ENCODE assay signal across 8 cellular contexts in genomic region chr22:50252081-50253045, GRCh38. TPM values are rescaled to one million over a fixed set of nuclear protein-coding genes. Genes with fewer than 3 reads are reported as not detected.
DNase-seq lines count a peak whose midpoint lies in the region; ATAC-seq, FAIRE-seq and TF ChIP-seq lines count a peak whose summit lies in the region.

No MANE protein-coding gene starts in this region.

- peaks cover 7% of the 10 kb centered on the region for H3K4me1 Mint-ChIP-seq in activated T-helper 17 cell treated with anti-CD3 and anti-CD28 coated beads, Interleukin-2, amount 50 U/mL, for 72 hours
- peaks cover 10% of the 10 kb centered on the region for H3K4me1 Mint-ChIP-seq in osteocyte (ENCODE audit: unreplicated experiment)

- H3K4me1 ChIP-seq in A549 = peaks cover 12% of the 10 kb centered on the region; the same call in 2 of the 3 replicates
- peaks cover 25% of the 10 kb centered on the region for H3K4me1 ChIP-seq in Panc1 (ENCODE audit: control insufficient read depth, insufficient read depth, low read length)
- peaks cover 6 to 10% of the 10 kb centered on the region in 2 donors for H3K4me1 ChIP-seq in uterus

- in situ Hi-C loops in GM13976 (cut with MboI; ENCODE audit: low sequenced_read_pairs, unreplicated experiment) (no loop called here), Panc1 (cut with HindIII; ENCODE audit: low pct_unique_long_range_greater_than_20kb, low sequenced_read_pairs) (no loop called here)

- TF ChIP-seq EP300 in A549 (IDR thresholded peaks at IDR 0.05) = no peak

- no peak overlapping the region for H3K4me3 Mint-ChIP-seq in activated T-helper 17 cell treated with anti-CD3 and anti-CD28 coated beads, Interleukin-2, amount 50 U/mL, for 72 hours
- H3K4me3 Mint-ChIP-seq in osteocyte (ENCODE audit: unreplicated experiment) = peak overlapping the region; percentile 45

- CTCF ChIA-PET in A549 (lab: Yijun Ruan, JAX) = interaction anchor here (0.6 to 5.6 kb wide), 37 partner anchors 9 to 251 kb away, joined by 3 to 74 read pairs (median 4); partner anchors contain the start of genes DENND6B, MAPK12 and PLXNB2
- CTCF ChIA-PET in Panc1 (lab: Charles Lee) = interaction anchor here (0.7 to 1.3 kb wide), 3 partner anchors 21 to 90 kb away, joined by 3 to 5 read pairs (median 3); no protein-coding TSS in a partner anchor

- H3K9me3 ChIP-seq in A549 (no peaks in the 10 kb centered on the region), Panc1 (ENCODE audit: control insufficient read depth, insufficient read depth, low read depth, low read length) (no peaks in the 10 kb centered on the region), uterus (no peaks in the 10 kb centered on the region)

- whole genome bisulfite sequencing in A549 (ENCODE audit: missing lambda C conversion rate) = 56% methylated on average over 11 of the region's 26 CpGs

- DNase-seq in A549 (ENCODE audit: low read depth in 1 of 2, low spot score in 1 of 2) (peak in 1 of 2 experiments; percentile 67), GM13976 (ENCODE audit: low spot score) (peak; percentile 79), Panc1 (ENCODE audit: low read depth, low spot score) (no peak), fibroblast of the aortic adventitia (ENCODE audit: low read depth) (peak; percentile 65), osteocyte (ENCODE audit: extremely low spot score, unreplicated experiment) (no peak), uterus (peak; percentile 75 to 76), DMS79 treated with DMSO at 0.1 percent for 48 hours (lab: John Stamatoyannopoulos, UW) (no peak)

- H3K27me3 Mint-ChIP-seq in activated T-helper 17 cell treated with anti-CD3 and anti-CD28 coated beads, Interleukin-2, amount 50 U/mL, for 72 hours = no peaks in the 10 kb centered on the region
- no peaks in the 10 kb centered on the region for H3K27me3 Mint-ChIP-seq in osteocyte (ENCODE audit: unreplicated experiment)

- peak; percentile 77 to 86 for TF ChIP-seq RAD21 in A549 (conservative IDR thresholded peaks at IDR 0.05 in 1 of 2, IDR thresholded peaks at IDR 0.05 in 1 of 2)

- H3K4me2 ChIP-seq in A549 = no peak overlapping the region

- TF ChIP-seq CTCF in A549 (IDR thresholded peaks at IDR 0.05) = peak; percentile 57
- TF ChIP-seq CTCF in GM13976 (IDR thresholded peaks at IDR 0.05; ENCODE audit: borderline replicate concordance, control extremely low read depth, extremely low read depth, insufficient read depth, missing control alignments) = peak; percentile 72
- peak; percentile 83 for TF ChIP-seq CTCF in Panc1 (IDR thresholded peaks at IDR 0.05)
- peak; percentile 71 for TF ChIP-seq CTCF in fibroblast of the aortic adventitia (IDR thresholded peaks at IDR 0.05; ENCODE audit: insufficient read depth, low read length)
- peak; percentile 77 for TF ChIP-seq CTCF in osteocyte (IDR thresholded peaks at IDR 0.05)
- TF ChIP-seq CTCF in uterus (IDR thresholded peaks at IDR 0.05) = peak; percentile 63 to 80 (median 70)

- TF ChIP-seq POLR2A in A549 (IDR thresholded peaks at IDR 0.05; ENCODE audit: low read length) (no peak), uterus (IDR thresholded peaks at IDR 0.05) (no peak)

- H3K27ac Mint-ChIP-seq in activated T-helper 17 cell treated with anti-CD3 and anti-CD28 coated beads, Interleukin-2, amount 50 U/mL, for 72 hours = no peak overlapping the region
- H3K27ac Mint-ChIP-seq in osteocyte (ENCODE audit: unreplicated experiment) = no peak overlapping the region

- H3K36me3 ChIP-seq in Panc1 (ENCODE audit: control insufficient read depth, insufficient read depth, low read length) (no peaks in the 10 kb centered on the region), uterus (no peaks in the 10 kb centered on the region)

- H3K27me3 ChIP-seq in Panc1 (ENCODE audit: control insufficient read depth, insufficient read depth, low read length) (no peaks in the 10 kb centered on the region), uterus (no peaks in the 10 kb centered on the region)

- POLR2A ChIA-PET in A549 (lab: Yijun Ruan, JAX) = interaction anchor here (0.6 kb wide), 1 partner anchor 368 kb away, joined by 3 read pairs; no protein-coding TSS in a partner anchor
- POLR2A ChIA-PET in Panc1 (lab: Charles Lee) = interaction anchor here (0.6 kb wide), 1 partner anchor 193 kb away, joined by 5 read pairs; no protein-coding TSS in a partner anchor

- FAIRE-seq in A549 (lab: Jason Lieb, UNC) = no peak

- H3K4me3 ChIP-seq in A549 (no peak overlapping the region), Panc1 (ENCODE audit: low read depth in 2 of 2, low read length in 2 of 2) (peak overlapping the region; percentile 62 to 66), fibroblast of the aortic adventitia (ENCODE audit: low read depth, low read length) (no peak overlapping the region), uterus (no peak overlapping the region)

- H3K9me3 Mint-ChIP-seq in activated T-helper 17 cell treated with anti-CD3 and anti-CD28 coated beads, Interleukin-2, amount 50 U/mL, for 72 hours = no peaks in the 10 kb centered on the region
- no peaks in the 10 kb centered on the region for H3K9me3 Mint-ChIP-seq in osteocyte (ENCODE audit: unreplicated experiment)

- ATAC-seq in A549 = peak; percentile 72 to 87
- peak; percentile 83 for ATAC-seq in Panc1
- peak; percentile 65 for ATAC-seq in activated T-helper 17 cell treated with anti-CD3 and anti-CD28 coated beads, Interleukin-2, amount 50 U/mL, for 72 hours (replicated peaks)

- intact Hi-C loops in Panc1 (cut with micrococcal nuclease; ENCODE audit: unreplicated experiment) (no loop called here), uterus (cut with DNase I; ENCODE audit: low total_unique reads) (loop anchor here (5.0 kb wide), 1 partner anchor 90 kb away; the partner anchor contains the start of gene PPP6R2)

- BruUV-seq in Panc1 (replicated peaks; lab: Mats Ljungman, UMichigan) = no TSS peak

- peaks cover 7% of the 10 kb centered on the region for H3K36me3 Mint-ChIP-seq in activated T-helper 17 cell treated with anti-CD3 and anti-CD28 coated beads, Interleukin-2, amount 50 U/mL, for 72 hours (ENCODE audit: low read depth)
- no peaks in the 10 kb centered on the region for H3K36me3 Mint-ChIP-seq in osteocyte (ENCODE audit: unreplicated experiment)

- H3K27ac ChIP-seq in A549 (peak overlapping the region in 1 of 2 experiments; percentile 3; a peak in 1 of 6 replicates), Panc1 (ENCODE audit: low read length) (peak overlapping the region; percentile 70), uterus (peak overlapping the region; percentile 70 to 77)

RNA-seq across cellular contexts. Expression of gene HDAC10, which starts 1.3 kb away (rescaled TPM):
- 2.4 and 2.5 TPM in 2 replicates for polyA plus RNA-seq in A549 (2011; rRNA removed)
- 5.3 and 8.2 TPM in 2 replicates for polyA plus RNA-seq in A549 (2012; cell fraction: cytosol; rRNA removed)
- polyA plus RNA-seq in A549 (2012; cell fraction: nucleus; rRNA removed) = 67.3 and 101 TPM in 2 replicates
- 10.1 to 14.0 TPM (median 12.0 TPM) in 3 replicates for polyA plus RNA-seq in A549 (2017; fragmentation: RNase III; extraction: RNeasy Plus Mini Kit Qiagen cat#74134 plus additional on column Dnase treatment)
- 1.8 and 3.1 TPM in 2 replicates for polyA minus RNA-seq in A549 (2011; rRNA and poly(A)+ RNA removed)
- 71.3 TPM for total RNA-seq in Panc1 (2021; ENCODE audit: unreplicated experiment)
- polyA plus RNA-seq in Panc1 (2012; ENCODE audit: insufficient read length) = 74.6 TPM
- 10 to 100 TPM; 66.4 to 67.5 TPM for total RNA-seq in activated T-helper 17 cell treated with anti-CD3 and anti-CD28 coated beads, Interleukin-2, amount 50 U/mL, for 72 hours
- total RNA-seq in fibroblast of the aortic adventitia (ENCODE audit: low replicate concordance) = 15.4 and 26.7 TPM in 2 replicates
- 37.7 and 38.3 TPM in 2 replicates for total RNA-seq in osteocyte
- 10 to 100 TPM in 3 of 4 donors, 1 to 10 TPM in 1; 1.2 to 40.5 (median 20.6) TPM for total RNA-seq in uterus

RNA-seq across cellular contexts. Expression of gene TUBGCP6, which starts 7.5 kb away (rescaled TPM):
- polyA plus RNA-seq in A549 (2011; rRNA removed) (6.5 and 7.2 TPM in 2 replicates), A549 (2017; fragmentation: RNase III; extraction: RNeasy Plus Mini Kit Qiagen cat#74134 plus additional on column Dnase treatment) (13.3 to 14.3 TPM (median 14.2 TPM) in 3 replicates)
- 10.5 and 15.5 TPM in 2 replicates for polyA plus RNA-seq in A549 (2012; cell fraction: cytosol; rRNA removed)
- 122 and 169 TPM in 2 replicates for polyA plus RNA-seq in A549 (2012; cell fraction: nucleus; rRNA removed)
- 5.7 and 8.2 TPM in 2 replicates for polyA minus RNA-seq in A549 (2011; rRNA and poly(A)+ RNA removed)
- total RNA-seq in Panc1 (2021; ENCODE audit: unreplicated experiment) (31.3 TPM), fibroblast of the aortic adventitia (ENCODE audit: low replicate concordance) (23.6 and 39.7 TPM in 2 replicates), osteocyte (52.5 and 55.7 TPM in 2 replicates), uterus (10 to 100 TPM; 19.1 to 52.2 (median 40.7) TPM)
- 31.3 TPM for polyA plus RNA-seq in Panc1 (2012; ENCODE audit: insufficient read length)
- 10 to 100 TPM; 44.5 to 51.1 TPM for total RNA-seq in activated T-helper 17 cell treated with anti-CD3 and anti-CD28 coated beads, Interleukin-2, amount 50 U/mL, for 72 hours

RNA-seq across cellular contexts. Expression of gene MAPK12, which starts 9.1 kb away (rescaled TPM):
- polyA plus RNA-seq in A549 (2011; rRNA removed) (12.5 and 13.5 TPM in 2 replicates), A549 (2017; fragmentation: RNase III; extraction: RNeasy Plus Mini Kit Qiagen cat#74134 plus additional on column Dnase treatment) (24.1 to 26.0 TPM (median 25.8 TPM) in 3 replicates)
- polyA plus RNA-seq in A549 (2012; cell fraction: cytosol; rRNA removed) = 29.7 and 32.2 TPM in 2 replicates
- polyA plus RNA-seq in A549 (2012; cell fraction: nucleus; rRNA removed) = 124 and 133 TPM in 2 replicates
- 13.0 and 15.1 TPM in 2 replicates for polyA minus RNA-seq in A549 (2011; rRNA and poly(A)+ RNA removed)
- total RNA-seq in Panc1 (2021; ENCODE audit: unreplicated experiment) (74.6 TPM), fibroblast of the aortic adventitia (ENCODE audit: low replicate concordance) (28.0 and 35.5 TPM in 2 replicates), osteocyte (24.8 and 27.3 TPM in 2 replicates), uterus (10 to 100 TPM; 10.3 to 41.4 (median 28.3) TPM)
- polyA plus RNA-seq in Panc1 (2012; ENCODE audit: insufficient read length) = 81.1 TPM
- total RNA-seq in activated T-helper 17 cell treated with anti-CD3 and anti-CD28 coated beads, Interleukin-2, amount 50 U/mL, for 72 hours = 10 to 100 TPM in 1 of 2 donors, 1 to 10 TPM in 1; 5.0 to 14.8 TPM

RNA-seq across cellular contexts. Expression of gene MAPK11, which starts 17.8 kb away (rescaled TPM):
- polyA plus RNA-seq in A549 (2011; rRNA removed) = 1.6 and 3.0 TPM in 2 replicates
- polyA plus RNA-seq in A549 (2012; cell fraction: cytosol; rRNA removed) = 4.9 and 6.3 TPM in 2 replicates
- polyA plus RNA-seq in A549 (2012; cell fraction: nucleus; rRNA removed) = 23.4 and 25.4 TPM in 2 replicates
- polyA plus RNA-seq in A549 (2017; fragmentation: RNase III; extraction: RNeasy Plus Mini Kit Qiagen cat#74134 plus additional on column Dnase treatment) = 5.5 to 7.4 TPM (median 5.7 TPM) in 3 replicates
- polyA minus RNA-seq in A549 (2011; rRNA and poly(A)+ RNA removed) = 2.8 and 4.9 TPM in 2 replicates
- 77.7 TPM for total RNA-seq in Panc1 (2021; ENCODE audit: unreplicated experiment)
- 105 TPM for polyA plus RNA-seq in Panc1 (2012; ENCODE audit: insufficient read length)
- 10 to 100 TPM; 20.9 to 21.7 TPM for total RNA-seq in activated T-helper 17 cell treated with anti-CD3 and anti-CD28 coated beads, Interleukin-2, amount 50 U/mL, for 72 hours
- 3.0 and 5.8 TPM in 2 replicates for total RNA-seq in fibroblast of the aortic adventitia (ENCODE audit: low replicate concordance)
- 6.4 and 6.9 TPM in 2 replicates for total RNA-seq in osteocyte
- 10 to 100 TPM in 3 of 4 donors, 1 to 10 TPM in 1; 7.9 to 39.5 (median 22.4) TPM for total RNA-seq in uterus

RNA-seq across cellular contexts. Expression of gene SELENOO, which starts 51.6 kb away (rescaled TPM):
- polyA plus RNA-seq in A549 (2011; rRNA removed) (7.8 and 8.1 TPM in 2 replicates), A549 (2017; fragmentation: RNase III; extraction: RNeasy Plus Mini Kit Qiagen cat#74134 plus additional on column Dnase treatment) (11.3 to 14.7 TPM (median 13.7 TPM) in 3 replicates)
- 25.8 and 31.2 TPM in 2 replicates for polyA plus RNA-seq in A549 (2012; cell fraction: cytosol; rRNA removed)
- polyA plus RNA-seq in A549 (2012; cell fraction: nucleus; rRNA removed) = 128 and 152 TPM in 2 replicates
- polyA minus RNA-seq in A549 (2011; rRNA and poly(A)+ RNA removed) = 4.0 and 7.8 TPM in 2 replicates
- total RNA-seq in Panc1 (2021; ENCODE audit: unreplicated experiment) (34.3 TPM), fibroblast of the aortic adventitia (ENCODE audit: low replicate concordance) (15.5 and 17.3 TPM in 2 replicates), osteocyte (23.9 and 25.0 TPM in 2 replicates), uterus (10 to 100 TPM in 2 of 4 donors, 1 to 10 TPM in 2; 1.5 to 22.1 (median 10.0) TPM)
- polyA plus RNA-seq in Panc1 (2012; ENCODE audit: insufficient read length) = 60.2 TPM
- 10 to 100 TPM; 16.5 to 26.7 TPM for total RNA-seq in activated T-helper 17 cell treated with anti-CD3 and anti-CD28 coated beads, Interleukin-2, amount 50 U/mL, for 72 hours

Comparison
In these comparisons a context has a peak if more than half of its experiments do, and no peak if none do; other contexts are left out.
1. DNase-seq: peak in GM13976 (single experiment), fibroblast of the aortic adventitia (single experiment) and uterus (2 of 2); none in Panc1 (single experiment), osteocyte (single experiment) and DMS79 treated with DMSO at 0.1 percent for 48 hours (single experiment).
2. H3K4me3 ChIP-seq: peak in Panc1 (2 of 2); none in A549 (single experiment), fibroblast of the aortic adventitia (single experiment) and uterus (0 of 2).
3. Peak in every context shown above with its lines, with median percentiles within 50 percentile points of each other: ATAC-seq and CTCF ChIP-seq.